In genomic region chr3:31166249-31166885, GRCh38 we compare ENCODE assay signal across 11 cellular contexts.
DNase-seq lines count a peak whose midpoint lies in the region; TF ChIP-seq lines count a peak whose summit lies in the region.
"Had no signal": no experiment of that assay in that cellular context is flagged by ENCODE, and none has a peak within 500 bp of the region (broad histone marks: within the 10 kb centered on the region; RNA-seq: fewer than 3 reads in every experiment).

No MANE protein-coding gene starts in this region.

- H3K36me3 ChIP-seq in ascending aorta (no peaks in the 10 kb centered on the region), kidney epithelial cell (ENCODE audit: control insufficient read depth, insufficient read depth, low read length) (no peaks in the 10 kb centered on the region), thyroid gland (no peaks in the 10 kb centered on the region), esophagus squamous epithelium (no peaks in the 10 kb centered on the region), sigmoid colon (no peaks in the 10 kb centered on the region)

- H3K4me3 Mint-ChIP-seq in HFFc6, result peak overlapping the region; percentile 75
- H3K4me3 Mint-ChIP-seq: activated T-helper 1 cell treated with anti-CD3 and anti-CD28 coated beads, Interleukin-12 subunit alpha, Interleukin-12 subunit beta, Interleukin-2, Interleukin-4 antibody, amounts not matched to agents 30 ng/mL and 10 ng/mL and 1 ng/mL, durations not matched to agents 14 hours and 24 hours and 36 hours; endodermal cell had no signal

- no peak for TF ChIP-seq EP300 in sigmoid colon (IDR thresholded peaks at IDR 0.05)

- no peak for TF ChIP-seq CTCF in HFFc6 (IDR thresholded peaks at IDR 0.05)
- no peak for TF ChIP-seq CTCF in ascending aorta (IDR thresholded peaks at IDR 0.05)
- no peak for TF ChIP-seq CTCF in kidney epithelial cell (IDR thresholded peaks at IDR 0.05; ENCODE audit: insufficient read depth, low read length, poor library complexity, severe bottlenecking)
- no peak for TF ChIP-seq CTCF in thyroid gland (IDR thresholded peaks at IDR 0.05)
- no peak for TF ChIP-seq CTCF in esophagus squamous epithelium (IDR thresholded peaks at IDR 0.05)
- no peak for TF ChIP-seq CTCF in sigmoid colon (IDR thresholded peaks at IDR 0.05)

- TF ChIP-seq POLR2A in thyroid gland (IDR thresholded peaks at IDR 0.05) (no peak), esophagus squamous epithelium (IDR thresholded peaks at IDR 0.05) (no peak), sigmoid colon (IDR thresholded peaks at IDR 0.05) (no peak)

- H3K27me3 ChIP-seq in ascending aorta (no peaks in the 10 kb centered on the region), kidney epithelial cell (ENCODE audit: control insufficient read depth, insufficient read depth, low read length) (no peaks in the 10 kb centered on the region), thyroid gland (no peaks in the 10 kb centered on the region), esophagus squamous epithelium (no peaks in the 10 kb centered on the region), sigmoid colon (no peaks in the 10 kb centered on the region)

- H3K27ac ChIP-seq in ascending aorta (peak overlapping the region; percentile 53 to 66), thyroid gland (peak overlapping the region in 2 of 3 donors; percentile 27 to 57), esophagus squamous epithelium (no peak overlapping the region), sigmoid colon (peak overlapping the region in 1 of 4 donors; percentile 49)

- H3K36me3 Mint-ChIP-seq in HFFc6 (ENCODE audit: low read depth), result no peaks in the 10 kb centered on the region

- H3K9me3 ChIP-seq in ascending aorta (no peaks in the 10 kb centered on the region), thyroid gland (no peaks in the 10 kb centered on the region), esophagus squamous epithelium (no peaks in the 10 kb centered on the region), sigmoid colon (no peaks in the 10 kb centered on the region)

- H3K9me3 Mint-ChIP-seq in HFFc6, result no peaks in the 10 kb centered on the region
- H3K9me3 Mint-ChIP-seq: endodermal cell had no signal

- H3K4me1 Mint-ChIP-seq in HFFc6 (ENCODE audit: low read depth), result peaks cover 58% of the 10 kb centered on the region

- H3K4me1 ChIP-seq in ascending aorta, result peaks cover 2 to 23% of the 10 kb centered on the region in 2 donors
- peaks cover 28 to 35% of the 10 kb centered on the region in 2 donors for H3K4me1 ChIP-seq in thyroid gland
- peaks cover 0 to 5% (median 0%) of the 10 kb centered on the region in 3 donors for H3K4me1 ChIP-seq in esophagus squamous epithelium
- H3K4me1 ChIP-seq in sigmoid colon, result peaks cover 0 to 36% (median 17%) of the 10 kb centered on the region in 4 donors

- no peaks in the 10 kb centered on the region for H3K27me3 Mint-ChIP-seq in HFFc6 (ENCODE audit: insufficient read depth)

- WGBS in thyroid gland, 2 donors, result 21 to 22% methylated on average over 4 of the region's 4 CpGs
- 19 to 23% methylated on average over 4 of the region's 4 CpGs for WGBS in esophagus squamous epithelium, 2 donors
- 48% methylated on average over 4 of the region's 4 CpGs for WGBS in sigmoid colon, 2 donors

- H3K4me3 ChIP-seq in ascending aorta (peak overlapping the region in 1 of 2 donors; percentile 43), kidney epithelial cell (ENCODE audit: low read depth, low read length) (no peak overlapping the region), thyroid gland (replicated peaks in 1 of 3) (no peak overlapping the region), esophagus squamous epithelium (no peak overlapping the region), sigmoid colon (no peak overlapping the region)

- intact Hi-C loops in ascending aorta (cut with DNase I), result loop anchor here (5.0 kb wide), 1 partner anchor 366 kb away; the partner anchor contains the start of gene STT3B
- intact Hi-C loops in thyroid gland (cut with DNase I), result no loop called here
- intact Hi-C loops in esophagus squamous epithelium (cut with DNase I), result no loop called here
- intact Hi-C loops in sigmoid colon (cut with DNase I), result no loop called here

- DNase-seq in HFFc6 (peak; percentile 69), ascending aorta (ENCODE audit: low spot score in 2 of 2) (peak in 1 of 2 donors; percentile 79), kidney epithelial cell (ENCODE audit: low read depth) (peak; percentile 43), thyroid gland (peak; percentile 17 to 52), retina (no peak), esophagus squamous epithelium (lab: John Stamatoyannopoulos, UW) (no peak), sigmoid colon (no peak)
- DNase-seq: endodermal cell; left cardiac atrium; stimulated activated naive CD4-positive, alpha-beta T cell treated with Interleukin-2 at 50 U/mL for 16 hours had no signal

- H3K27ac Mint-ChIP-seq in HFFc6, result peak overlapping the region; percentile 75
- H3K27ac Mint-ChIP-seq: activated T-helper 1 cell treated with anti-CD3 and anti-CD28 coated beads, Interleukin-12 subunit alpha, Interleukin-12 subunit beta, Interleukin-2, Interleukin-4 antibody, amounts not matched to agents 30 ng/mL and 10 ng/mL and 1 ng/mL, durations not matched to agents 14 hours and 24 hours and 36 hours; endodermal cell had no signal

Comparison
In these comparisons a context has a peak if more than half of its experiments do, and no peak if none do; other contexts are left out.
1. DNase-seq: peak in HFFc6 (single experiment), kidney epithelial cell (single experiment) and thyroid gland (2 of 2); none in retina (single experiment), esophagus squamous epithelium (single experiment) and sigmoid colon (single experiment).
2. H3K27ac ChIP-seq: peak in ascending aorta (2 of 2) and thyroid gland (2 of 3); none in esophagus squamous epithelium (0 of 4).